34 cellular contexts compared by ENCODE assay signal in the genomic region with DNA sequence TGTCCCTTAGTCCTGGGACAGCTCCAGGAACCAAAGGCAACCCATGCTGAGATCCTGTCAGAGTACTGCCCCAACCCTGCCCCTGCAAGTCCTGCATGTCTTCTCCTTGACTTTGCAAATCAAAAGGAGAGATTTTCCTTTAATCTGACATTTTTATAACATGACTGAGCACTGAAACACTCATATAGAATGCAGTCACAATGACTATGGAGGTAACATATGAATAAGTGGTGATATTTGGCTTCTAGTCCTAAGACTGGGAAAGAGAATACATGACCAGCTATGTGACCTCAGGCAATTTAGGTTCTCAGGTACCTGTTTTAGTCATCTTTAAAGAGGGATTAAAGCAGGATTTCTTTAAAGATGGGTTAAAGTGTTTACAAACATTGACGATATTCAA.
"Had no signal": no experiment of that assay in that cellular context is flagged by ENCODE, and none has a peak within 500 bp of the region (broad histone marks: within the 10 kb centered on the region; RNA-seq: fewer than 3 reads in every experiment).

No MANE protein-coding gene starts in this region.

- H3K9me3 Mint-ChIP-seq: dendritic cell treated with granulocyte-macrophage colony-stimulating factor and Interleukin-4, amounts not matched to agents 40 ng/mL and 50 ng/mL, for 4 days; endodermal cell had no signal

- H3K27me3 ChIP-seq: adrenal gland, body of pancreas, cardiac muscle cell, dorsolateral prefrontal cortex, esophagus squamous epithelium had no signal

- H3K27ac ChIP-seq: adrenal gland, body of pancreas, cardiac muscle cell, coronary artery, dorsolateral prefrontal cortex, esophagus squamous epithelium, VCaP had no signal

- DNase-seq: activated B cell treated with CpG ODN at 0.5 μM for 24 hours; activated CD4-positive, alpha-beta memory T cell treated with anti-CD3 and anti-CD28 coated beads for 36 hours; activated CD4-positive, alpha-beta T cell treated with anti-CD3 and anti-CD28 coated beads for 36 hours; activated CD4-positive, alpha-beta T cell treated with anti-CD3 and anti-CD28 coated beads, Interleukin-2, amount 10 ng/mL, durations not matched to agents 24 days and 14 days; activated CD4-positive, CD25-positive, alpha-beta regulatory T cell treated with anti-CD3 and anti-CD28 coated beads, Interleukin-2, amount 50 U/mL, for 72 hours; activated CD8-positive, alpha-beta memory T cell treated with anti-CD3 and anti-CD28 coated beads, Interleukin-2, amount 10 ng/mL, durations not matched to agents 7 days and 5 days; activated CD8-positive, alpha-beta memory T cell treated with anti-CD3 and anti-CD28 coated beads, Interleukin-2, amount 50 U/mL, for 4 hours; activated CD8-positive, alpha-beta T cell treated with anti-CD3 and anti-CD28 coated beads, Interleukin-2, amount 10 ng/mL, durations not matched to agents 7 days and 5 days; activated effector memory CD4-positive, alpha-beta T cell treated with anti-CD3 and anti-CD28 coated beads, Interleukin-2, amount 50 U/mL, for 16 hours; activated naive CD4-positive, alpha-beta T cell treated with anti-CD3 and anti-CD28 coated beads for 36 hours; activated naive CD8-positive, alpha-beta T cell treated with anti-CD3 and anti-CD28 coated beads for 36 hours; activated naive CD8-positive, alpha-beta T cell treated with anti-CD3 and anti-CD28 coated beads, Interleukin-2, amount 50 U/mL, for 24 hours; activated T-cell treated with anti-CD3 and anti-CD28 coated beads, Interleukin-2, amount 50 U/mL, for 1 hour; activated T-cell treated with anti-CD3 and anti-CD28 coated beads, Interleukin-2, amount 50 U/mL, for 48 hours; adrenal gland; amygdala; aorta; body of pancreas; central memory CD4-positive, alpha-beta T cell; dorsolateral prefrontal cortex; effector memory CD4-positive, alpha-beta T cell; endodermal cell; esophagus squamous epithelium; head of caudate nucleus; T-helper 2 cell had no signal

- FAIRE-seq: frontal cortex, TTC549 had no signal

- H3K4me1 Mint-ChIP-seq: activated B cell treated with CpG ODN at 0.5 μM for 24 hours; activated CD4-positive, alpha-beta T cell treated with anti-CD3 and anti-CD28 coated beads for 36 hours; activated CD4-positive, alpha-beta T cell treated with anti-CD3 and anti-CD28 coated beads, Interleukin-2, amount 10 ng/mL, durations not matched to agents 24 days and 14 days; activated CD8-positive, alpha-beta memory T cell treated with anti-CD3 and anti-CD28 coated beads, Interleukin-2, amount 10 ng/mL, durations not matched to agents 7 days and 5 days; activated naive CD4-positive, alpha-beta T cell treated with anti-CD3 and anti-CD28 coated beads, Interleukin-2, amount 50 U/mL, for 24 hours; activated naive CD8-positive, alpha-beta T cell treated with anti-CD3 and anti-CD28 coated beads for 36 hours; activated naive CD8-positive, alpha-beta T cell treated with anti-CD3 and anti-CD28 coated beads, Interleukin-2, amount 50 U/mL, for 24 hours; endodermal cell had no signal

- H3K27ac Mint-ChIP-seq: activated B cell treated with CpG ODN at 0.5 μM for 24 hours; activated CD4-positive, alpha-beta memory T cell treated with anti-CD3 and anti-CD28 coated beads for 36 hours; activated CD4-positive, alpha-beta T cell treated with anti-CD3 and anti-CD28 coated beads for 36 hours; activated CD4-positive, alpha-beta T cell treated with anti-CD3 and anti-CD28 coated beads, Interleukin-2, amount 10 ng/mL, durations not matched to agents 24 days and 14 days; activated CD8-positive, alpha-beta memory T cell treated with anti-CD3 and anti-CD28 coated beads, Interleukin-2, amount 10 ng/mL, durations not matched to agents 7 days and 5 days; activated CD8-positive, alpha-beta T cell treated with anti-CD3 and anti-CD28 coated beads, Interleukin-2, amount 10 ng/mL, durations not matched to agents 7 days and 5 days; activated naive CD4-positive, alpha-beta T cell treated with anti-CD3 and anti-CD28 coated beads for 36 hours; activated naive CD4-positive, alpha-beta T cell treated with anti-CD3 and anti-CD28 coated beads, Interleukin-2, amount 50 U/mL, for 24 hours; activated naive CD8-positive, alpha-beta T cell treated with anti-CD3 and anti-CD28 coated beads for 36 hours; activated naive CD8-positive, alpha-beta T cell treated with anti-CD3 and anti-CD28 coated beads, Interleukin-2, amount 50 U/mL, for 24 hours; activated T-helper 1 cell treated with anti-CD3 and anti-CD28 coated beads, Interleukin-12 subunit alpha, Interleukin-12 subunit beta, Interleukin-2, Interleukin-4 antibody, amounts not matched to agents 30 ng/mL and 10 ng/mL and 1 ng/mL, durations not matched to agents 14 hours and 24 hours and 36 hours; activated T-helper 2 cell treated with anti-CD3 and anti-CD28 coated beads, Interferon-gamma antibody, Interleukin-2, Interleukin-4, amounts not matched to agents 10 μg/mL and 5 μg/mL and 100 μg/mL, durations not matched to agents 14 hours and 24 hours and 36 hours; dendritic cell treated with granulocyte-macrophage colony-stimulating factor and Interleukin-4, amounts not matched to agents 40 ng/mL and 50 ng/mL, for 4 days; endodermal cell had no signal

- H3K27me3 Mint-ChIP-seq: activated B cell treated with CpG ODN at 0.5 μM for 24 hours; activated CD4-positive, alpha-beta memory T cell treated with anti-CD3 and anti-CD28 coated beads for 36 hours; activated CD4-positive, alpha-beta T cell treated with anti-CD3 and anti-CD28 coated beads for 36 hours; activated CD4-positive, alpha-beta T cell treated with anti-CD3 and anti-CD28 coated beads, Interleukin-2, amount 10 ng/mL, durations not matched to agents 24 days and 14 days; activated CD8-positive, alpha-beta memory T cell treated with anti-CD3 and anti-CD28 coated beads, Interleukin-2, amount 10 ng/mL, durations not matched to agents 7 days and 5 days; activated naive CD4-positive, alpha-beta T cell treated with anti-CD3 and anti-CD28 coated beads, Interleukin-2, amount 50 U/mL, for 24 hours; activated naive CD8-positive, alpha-beta T cell treated with anti-CD3 and anti-CD28 coated beads for 36 hours; activated naive CD8-positive, alpha-beta T cell treated with anti-CD3 and anti-CD28 coated beads, Interleukin-2, amount 50 U/mL, for 24 hours; dendritic cell treated with granulocyte-macrophage colony-stimulating factor and Interleukin-4, amounts not matched to agents 40 ng/mL and 50 ng/mL, for 4 days had no signal

- H3K9me3 ChIP-seq: adrenal gland, body of pancreas, esophagus squamous epithelium had no signal

- ATAC-seq: activated CD4-positive, alpha-beta T cell treated with anti-CD3 and anti-CD28 coated beads for 36 hours; activated CD8-positive, alpha-beta memory T cell treated with anti-CD3 and anti-CD28 coated beads, Interleukin-2, amount 10 ng/mL, durations not matched to agents 7 days and 5 days; activated CD8-positive, alpha-beta T cell treated with anti-CD3 and anti-CD28 coated beads, Interleukin-2, amount 10 ng/mL, durations not matched to agents 7 days and 5 days; activated naive CD8-positive, alpha-beta T cell treated with anti-CD3 and anti-CD28 coated beads, Interleukin-2, amount 50 U/mL, for 24 hours; body of pancreas had no signal

- H3K36me3 Mint-ChIP-seq: activated CD4-positive, alpha-beta memory T cell treated with anti-CD3 and anti-CD28 coated beads for 36 hours; activated CD8-positive, alpha-beta memory T cell treated with anti-CD3 and anti-CD28 coated beads, Interleukin-2, amount 10 ng/mL, durations not matched to agents 7 days and 5 days; activated naive CD4-positive, alpha-beta T cell treated with anti-CD3 and anti-CD28 coated beads, Interleukin-2, amount 50 U/mL, for 24 hours; activated naive CD8-positive, alpha-beta T cell treated with anti-CD3 and anti-CD28 coated beads for 36 hours had no signal

- H3K4me1 ChIP-seq: adrenal gland, body of pancreas, esophagus squamous epithelium had no signal

- H3K4me3 ChIP-seq: adrenal gland, body of pancreas, cardiac muscle cell, coronary artery, dorsolateral prefrontal cortex, esophagus squamous epithelium had no signal

- H3K36me3 ChIP-seq: adrenal gland, cardiac muscle cell, esophagus squamous epithelium had no signal

- H3K4me3 Mint-ChIP-seq: activated B cell treated with CpG ODN at 0.5 μM for 24 hours; activated CD4-positive, alpha-beta memory T cell treated with anti-CD3 and anti-CD28 coated beads for 36 hours; activated CD4-positive, alpha-beta T cell treated with anti-CD3 and anti-CD28 coated beads for 36 hours; activated CD4-positive, alpha-beta T cell treated with anti-CD3 and anti-CD28 coated beads, Interleukin-2, amount 10 ng/mL, durations not matched to agents 24 days and 14 days; activated CD8-positive, alpha-beta memory T cell treated with anti-CD3 and anti-CD28 coated beads, Interleukin-2, amount 10 ng/mL, durations not matched to agents 7 days and 5 days; activated CD8-positive, alpha-beta T cell treated with anti-CD3 and anti-CD28 coated beads, Interleukin-2, amount 10 ng/mL, durations not matched to agents 7 days and 5 days; activated naive CD4-positive, alpha-beta T cell treated with anti-CD3 and anti-CD28 coated beads for 36 hours; activated naive CD4-positive, alpha-beta T cell treated with anti-CD3 and anti-CD28 coated beads, Interleukin-2, amount 50 U/mL, for 24 hours; activated naive CD8-positive, alpha-beta T cell treated with anti-CD3 and anti-CD28 coated beads for 36 hours; activated naive CD8-positive, alpha-beta T cell treated with anti-CD3 and anti-CD28 coated beads, Interleukin-2, amount 50 U/mL, for 24 hours; activated T-helper 1 cell treated with anti-CD3 and anti-CD28 coated beads, Interleukin-12 subunit alpha, Interleukin-12 subunit beta, Interleukin-2, Interleukin-4 antibody, amounts not matched to agents 30 ng/mL and 10 ng/mL and 1 ng/mL, durations not matched to agents 14 hours and 24 hours and 36 hours; dendritic cell treated with granulocyte-macrophage colony-stimulating factor and Interleukin-4, amounts not matched to agents 40 ng/mL and 50 ng/mL, for 4 days; endodermal cell had no signal
